5 cellular contexts compared by ENCODE assay signal in genomic region chr10:35165811-35166210, GRCh38.
"Had no signal": no experiment of that assay in that cellular context is flagged by ENCODE, and none has a peak within 500 bp of the region (broad histone marks: within the 10 kb centered on the region; RNA-seq: fewer than 3 reads in every experiment).

No MANE protein-coding gene starts in this region.

- FAIRE-seq: GM12878, GM12892, GM19239 had no signal

- H3K4me3 ChIP-seq: GM12878 had no signal

- ATAC-seq: GM12878 had no signal

- DNase-seq: GDM1, GF-D8 had no signal
